2 cellular contexts compared by ENCODE assay signal in the genomic region with DNA sequence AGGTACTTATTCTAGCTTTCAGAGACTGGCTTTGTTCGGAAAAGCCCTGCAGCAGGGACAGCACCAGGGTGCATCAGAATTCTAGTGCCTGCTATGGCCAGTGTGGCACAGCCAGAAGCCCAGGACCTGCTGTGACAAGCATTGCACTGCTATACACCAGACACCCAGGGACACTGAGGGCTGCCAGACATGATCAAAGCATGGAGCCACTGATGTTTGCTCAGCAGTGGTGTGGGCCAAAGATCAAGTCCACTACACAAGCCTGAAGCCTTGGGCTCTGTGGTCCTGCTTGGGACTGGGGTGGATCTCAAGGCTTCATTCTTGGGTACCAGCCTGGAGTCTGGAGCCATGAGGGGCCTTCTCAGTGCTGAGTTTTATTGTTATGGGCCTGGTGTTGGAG.
A peak's percentile ranks its signal among the peaks of the same experiment; 100 is the strongest.
TF ChIP-seq lines count a peak whose summit lies in the region.

No MANE protein-coding gene starts in this region.

TF ChIP-seq in WTC11, 78 proteins besides CTCF, POLR2A, EP300 and RAD21 (continued from another document):
- TF ChIP-seq ETV6 (CRISPR knock-in tag; IDR thresholded peaks at IDR 0.05) (no peak), FOXP1 (CRISPR knock-in tag; IDR thresholded peaks at IDR 0.05; ENCODE audit: borderline replicate concordance) (peak; percentile 40; the same call in 1 of the 2 replicates), GABPB1 (CRISPR knock-in tag; IDR thresholded peaks at IDR 0.05) (0 out of 2 replicates have a peak, but pooled peaks have one; percentile 18), OVOL2 (CRISPR knock-in tag; IDR thresholded peaks at IDR 0.05; ENCODE audit: borderline replicate concordance) (no peak), JAZF1 (CRISPR knock-in tag; IDR thresholded peaks at IDR 0.05) (no peak)

TF ChIP-seq in HepG2, 621 proteins besides CTCF, POLR2A, EP300 and RAD21 (continues in another document):
- TF ChIP-seq, protein P1, sequence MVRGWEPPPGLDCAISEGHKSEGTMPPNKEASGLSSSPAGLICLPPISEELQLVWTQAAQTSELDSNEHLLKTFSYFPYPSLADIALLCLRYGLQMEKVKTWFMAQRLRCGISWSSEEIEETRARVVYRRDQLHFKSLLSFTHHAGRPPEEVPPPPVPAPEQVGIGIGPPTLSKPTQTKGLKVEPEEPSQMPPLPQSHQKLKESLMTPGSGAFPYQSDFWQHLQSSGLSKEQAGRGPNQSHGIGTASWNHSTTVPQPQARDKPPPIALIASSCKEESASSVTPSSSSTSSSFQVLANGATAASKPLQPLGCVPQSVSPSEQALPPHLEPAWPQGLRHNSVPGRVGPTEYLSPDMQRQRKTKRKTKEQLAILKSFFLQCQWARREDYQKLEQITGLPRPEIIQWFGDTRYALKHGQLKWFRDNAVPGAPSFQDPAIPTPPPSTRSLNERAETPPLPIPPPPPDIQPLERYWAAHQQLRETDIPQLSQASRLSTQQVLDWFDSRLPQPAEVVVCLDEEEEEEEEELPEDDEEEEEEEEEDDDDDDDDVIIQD (CRISPR knock-in tag; IDR thresholded peaks at IDR 0.05; ENCODE audit: low read depth): 0 out of 2 replicates have a peak, but pooled peaks have one; percentile 32
- TF ChIP-seq TOE1 (CRISPR knock-in tag; IDR thresholded peaks at IDR 0.05) (no peak), NONO (IDR thresholded peaks at IDR 0.05) (no peak), NONO (CRISPR knock-in tag; conservative IDR thresholded peaks at IDR 0.05) (0 out of 2 replicates have a peak, but pooled peaks have one; percentile 44), PTBP1 (IDR thresholded peaks at IDR 0.05; ENCODE audit: low read depth, low read length, poor library complexity, severe bottlenecking) (no peak), KDM6A (CRISPR knock-in tag; IDR thresholded peaks at IDR 0.05; ENCODE audit: low read depth) (peak; percentile 65; the same call in 1 of the 2 replicates), ZNF547 (CRISPR knock-in tag; IDR thresholded peaks at IDR 0.05) (no peak), RFX5 (IDR thresholded peaks at IDR 0.05; ENCODE audit: low read depth, low read length) (no peak), NFIB (CRISPR knock-in tag; IDR thresholded peaks at IDR 0.05; ENCODE audit: borderline replicate concordance) (no peak), MIER3 (CRISPR knock-in tag; IDR thresholded peaks at IDR 0.05; ENCODE audit: borderline replicate concordance) (peak; percentile 20; the same call in 1 of the 2 replicates), ZNF572 (CRISPR knock-in tag; IDR thresholded peaks at IDR 0.05) (0 out of 2 replicates have a peak, but pooled peaks have one; percentile 45), SIN3A (IDR thresholded peaks at IDR 0.05; ENCODE audit: borderline replicate concordance, low read depth, low read length) (no peak), KLF9 (CRISPR knock-in tag; IDR thresholded peaks at IDR 0.05; ENCODE audit: low read depth) (no peak), YEATS2 (CRISPR knock-in tag; IDR thresholded peaks at IDR 0.05; ENCODE audit: borderline replicate concordance) (no peak), TCF7 (IDR thresholded peaks at IDR 0.05; ENCODE audit: low read depth) (peak; percentile 76), XRCC5 (optimal IDR thresholded peaks at IDR 0.05; ENCODE audit: low read length) (peak; percentile 45), NPAS2 (CRISPR knock-in tag; IDR thresholded peaks at IDR 0.05; ENCODE audit: borderline replicate concordance) (0 out of 2 replicates have a peak, but pooled peaks have one; percentile 36), ZMYM4 (CRISPR knock-in tag; IDR thresholded peaks at IDR 0.05) (peak; percentile 87), TRIM24 (CRISPR knock-in tag; IDR thresholded peaks at IDR 0.05) (no peak), GFI1 (CRISPR knock-in tag; IDR thresholded peaks at IDR 0.05; ENCODE audit: borderline replicate concordance) (no peak), KDM4B (CRISPR knock-in tag; IDR thresholded peaks at IDR 0.05) (0 out of 2 replicates have a peak, but pooled peaks have one; percentile 21), ETV5 (CRISPR knock-in tag; IDR thresholded peaks at IDR 0.05; ENCODE audit: borderline replicate concordance) (0 out of 2 replicates have a peak, but pooled peaks have one; percentile 8), FOXA3 (CRISPR knock-in tag; IDR thresholded peaks at IDR 0.05) (peak; percentile 85), ZNF292 (CRISPR knock-in tag; IDR thresholded peaks at IDR 0.05; ENCODE audit: borderline replicate concordance, low read depth) (peak; percentile 99), ZNF124 (CRISPR knock-in tag; IDR thresholded peaks at IDR 0.05) (peak; percentile 35; the same call in 1 of the 2 replicates), RNF2 (conservative IDR thresholded peaks at IDR 0.05; ENCODE audit: low read depth) (no peak)
- TF ChIP-seq, protein P2, sequence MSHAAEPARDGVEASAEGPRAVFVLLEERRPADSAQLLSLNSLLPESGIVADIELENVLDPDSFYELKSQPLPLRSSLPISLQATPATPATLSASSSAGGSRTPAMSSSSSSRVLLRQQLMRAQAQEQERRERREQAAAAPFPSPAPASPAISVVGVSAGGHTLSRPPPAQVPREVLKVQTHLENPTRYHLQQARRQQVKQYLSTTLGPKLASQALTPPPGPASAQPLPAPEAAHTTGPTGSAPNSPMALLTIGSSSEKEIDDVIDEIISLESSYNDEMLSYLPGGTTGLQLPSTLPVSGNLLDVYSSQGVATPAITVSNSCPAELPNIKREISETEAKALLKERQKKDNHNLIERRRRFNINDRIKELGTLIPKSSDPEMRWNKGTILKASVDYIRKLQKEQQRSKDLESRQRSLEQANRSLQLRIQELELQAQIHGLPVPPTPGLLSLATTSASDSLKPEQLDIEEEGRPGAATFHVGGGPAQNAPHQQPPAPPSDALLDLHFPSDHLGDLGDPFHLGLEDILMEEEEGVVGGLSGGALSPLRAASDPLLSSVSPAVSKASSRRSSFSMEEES (CRISPR knock-in tag; IDR thresholded peaks at IDR 0.05): 0 out of 2 replicates have a peak, but pooled peaks have one; percentile 20
- TF ChIP-seq, protein P3, sequence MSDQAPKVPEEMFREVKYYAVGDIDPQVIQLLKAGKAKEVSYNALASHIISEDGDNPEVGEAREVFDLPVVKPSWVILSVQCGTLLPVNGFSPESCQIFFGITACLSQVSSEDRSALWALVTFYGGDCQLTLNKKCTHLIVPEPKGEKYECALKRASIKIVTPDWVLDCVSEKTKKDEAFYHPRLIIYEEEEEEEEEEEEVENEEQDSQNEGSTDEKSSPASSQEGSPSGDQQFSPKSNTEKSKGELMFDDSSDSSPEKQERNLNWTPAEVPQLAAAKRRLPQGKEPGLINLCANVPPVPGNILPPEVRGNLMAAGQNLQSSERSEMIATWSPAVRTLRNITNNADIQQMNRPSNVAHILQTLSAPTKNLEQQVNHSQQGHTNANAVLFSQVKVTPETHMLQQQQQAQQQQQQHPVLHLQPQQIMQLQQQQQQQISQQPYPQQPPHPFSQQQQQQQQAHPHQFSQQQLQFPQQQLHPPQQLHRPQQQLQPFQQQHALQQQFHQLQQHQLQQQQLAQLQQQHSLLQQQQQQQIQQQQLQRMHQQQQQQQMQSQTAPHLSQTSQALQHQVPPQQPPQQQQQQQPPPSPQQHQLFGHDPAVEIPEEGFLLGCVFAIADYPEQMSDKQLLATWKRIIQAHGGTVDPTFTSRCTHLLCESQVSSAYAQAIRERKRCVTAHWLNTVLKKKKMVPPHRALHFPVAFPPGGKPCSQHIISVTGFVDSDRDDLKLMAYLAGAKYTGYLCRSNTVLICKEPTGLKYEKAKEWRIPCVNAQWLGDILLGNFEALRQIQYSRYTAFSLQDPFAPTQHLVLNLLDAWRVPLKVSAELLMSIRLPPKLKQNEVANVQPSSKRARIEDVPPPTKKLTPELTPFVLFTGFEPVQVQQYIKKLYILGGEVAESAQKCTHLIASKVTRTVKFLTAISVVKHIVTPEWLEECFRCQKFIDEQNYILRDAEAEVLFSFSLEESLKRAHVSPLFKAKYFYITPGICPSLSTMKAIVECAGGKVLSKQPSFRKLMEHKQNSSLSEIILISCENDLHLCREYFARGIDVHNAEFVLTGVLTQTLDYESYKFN (CRISPR knock-in tag; conservative IDR thresholded peaks at IDR 0.05): peak; percentile 79
- TF ChIP-seq, protein P4, sequence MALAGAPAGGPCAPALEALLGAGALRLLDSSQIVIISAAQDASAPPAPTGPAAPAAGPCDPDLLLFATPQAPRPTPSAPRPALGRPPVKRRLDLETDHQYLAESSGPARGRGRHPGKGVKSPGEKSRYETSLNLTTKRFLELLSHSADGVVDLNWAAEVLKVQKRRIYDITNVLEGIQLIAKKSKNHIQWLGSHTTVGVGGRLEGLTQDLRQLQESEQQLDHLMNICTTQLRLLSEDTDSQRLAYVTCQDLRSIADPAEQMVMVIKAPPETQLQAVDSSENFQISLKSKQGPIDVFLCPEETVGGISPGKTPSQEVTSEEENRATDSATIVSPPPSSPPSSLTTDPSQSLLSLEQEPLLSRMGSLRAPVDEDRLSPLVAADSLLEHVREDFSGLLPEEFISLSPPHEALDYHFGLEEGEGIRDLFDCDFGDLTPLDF (CRISPR knock-in tag; IDR thresholded peaks at IDR 0.05): no peak
- TF ChIP-seq, protein P5, sequence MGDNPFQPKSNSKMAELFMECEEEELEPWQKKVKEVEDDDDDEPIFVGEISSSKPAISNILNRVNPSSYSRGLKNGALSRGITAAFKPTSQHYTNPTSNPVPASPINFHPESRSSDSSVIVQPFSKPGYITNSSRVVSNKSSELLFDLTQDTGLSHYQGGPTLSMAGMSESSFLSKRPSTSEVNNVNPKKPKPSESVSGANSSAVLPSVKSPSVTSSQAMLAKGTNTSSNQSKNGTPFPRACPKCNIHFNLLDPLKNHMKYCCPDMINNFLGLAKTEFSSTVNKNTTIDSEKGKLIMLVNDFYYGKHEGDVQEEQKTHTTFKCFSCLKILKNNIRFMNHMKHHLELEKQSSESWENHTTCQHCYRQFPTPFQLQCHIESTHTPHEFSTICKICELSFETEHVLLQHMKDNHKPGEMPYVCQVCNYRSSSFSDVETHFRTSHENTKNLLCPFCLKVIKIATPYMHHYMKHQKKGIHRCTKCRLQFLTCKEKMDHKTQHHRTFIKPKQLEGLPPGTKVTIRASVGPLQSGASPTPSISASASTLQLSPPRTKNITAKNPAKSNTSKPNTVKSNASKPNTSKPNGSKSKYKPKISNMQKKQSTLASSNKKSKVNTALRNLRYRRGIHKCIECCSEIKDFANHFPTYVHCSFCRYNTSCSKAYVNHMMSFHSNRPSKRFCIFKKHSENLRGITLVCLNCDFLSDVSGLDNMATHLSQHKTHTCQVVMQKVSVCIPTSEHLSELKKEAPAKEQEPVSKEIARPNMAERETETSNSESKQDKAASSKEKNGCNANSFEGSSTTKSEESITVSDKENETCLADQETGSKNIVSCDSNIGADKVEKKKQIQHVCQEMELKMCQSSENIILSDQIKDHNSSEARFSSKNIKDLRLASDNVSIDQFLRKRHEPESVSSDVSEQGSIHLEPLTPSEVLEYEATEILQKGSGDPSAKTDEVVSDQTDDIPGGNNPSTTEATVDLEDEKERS (CRISPR knock-in tag; IDR thresholded peaks at IDR 0.05): peak; percentile 38; the same call in 1 of the 2 replicates
- TF ChIP-seq, protein P6, sequence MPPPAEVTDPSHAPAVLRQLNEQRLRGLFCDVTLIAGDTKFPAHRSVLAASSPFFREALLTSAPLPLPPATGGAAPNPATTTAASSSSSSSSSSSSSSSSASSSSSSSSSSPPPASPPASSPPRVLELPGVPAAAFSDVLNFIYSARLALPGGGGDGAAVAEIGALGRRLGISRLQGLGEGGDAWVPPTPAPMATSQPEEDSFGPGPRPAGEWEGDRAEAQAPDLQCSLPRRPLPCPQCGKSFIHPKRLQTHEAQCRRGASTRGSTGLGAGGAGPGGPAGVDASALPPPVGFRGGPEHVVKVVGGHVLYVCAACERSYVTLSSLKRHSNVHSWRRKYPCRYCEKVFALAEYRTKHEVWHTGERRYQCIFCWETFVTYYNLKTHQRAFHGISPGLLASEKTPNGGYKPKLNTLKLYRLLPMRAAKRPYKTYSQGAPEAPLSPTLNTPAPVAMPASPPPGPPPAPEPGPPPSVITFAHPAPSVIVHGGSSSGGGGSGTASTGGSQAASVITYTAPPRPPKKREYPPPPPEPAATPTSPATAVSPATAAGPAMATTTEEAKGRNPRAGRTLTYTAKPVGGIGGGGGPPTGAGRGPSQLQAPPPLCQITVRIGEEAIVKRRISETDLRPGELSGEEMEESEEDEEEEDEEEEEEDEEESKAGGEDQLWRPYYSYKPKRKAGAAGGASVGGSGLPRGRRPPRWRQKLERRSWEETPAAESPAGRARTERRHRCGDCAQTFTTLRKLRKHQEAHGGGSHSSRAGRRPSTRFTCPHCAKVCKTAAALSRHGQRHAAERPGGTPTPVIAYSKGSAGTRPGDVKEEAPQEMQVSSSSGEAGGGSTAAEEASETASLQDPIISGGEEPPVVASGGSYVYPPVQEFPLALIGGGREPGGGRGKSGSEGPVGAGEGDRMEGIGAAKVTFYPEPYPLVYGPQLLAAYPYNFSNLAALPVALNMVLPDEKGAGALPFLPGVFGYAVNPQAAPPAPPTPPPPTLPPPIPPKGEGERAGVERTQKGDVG (CRISPR knock-in tag; IDR thresholded peaks at IDR 0.05; ENCODE audit: borderline replicate concordance): 0 out of 2 replicates have a peak, but pooled peaks have one; percentile 48
- TF ChIP-seq, protein P7, sequence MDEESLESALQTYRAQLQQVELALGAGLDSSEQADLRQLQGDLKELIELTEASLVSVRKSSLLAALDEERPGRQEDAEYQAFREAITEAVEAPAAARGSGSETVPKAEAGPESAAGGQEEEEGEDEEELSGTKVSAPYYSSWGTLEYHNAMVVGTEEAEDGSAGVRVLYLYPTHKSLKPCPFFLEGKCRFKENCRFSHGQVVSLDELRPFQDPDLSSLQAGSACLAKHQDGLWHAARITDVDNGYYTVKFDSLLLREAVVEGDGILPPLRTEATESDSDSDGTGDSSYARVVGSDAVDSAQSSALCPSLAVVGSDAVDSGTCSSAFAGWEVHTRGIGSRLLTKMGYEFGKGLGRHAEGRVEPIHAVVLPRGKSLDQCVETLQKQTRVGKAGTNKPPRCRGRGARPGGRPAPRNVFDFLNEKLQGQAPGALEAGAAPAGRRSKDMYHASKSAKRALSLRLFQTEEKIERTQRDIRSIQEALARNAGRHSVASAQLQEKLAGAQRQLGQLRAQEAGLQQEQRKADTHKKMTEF (CRISPR knock-in tag; IDR thresholded peaks at IDR 0.05): peak; percentile 52; the same call in 1 of the 2 replicates
- TF ChIP-seq, protein P8, sequence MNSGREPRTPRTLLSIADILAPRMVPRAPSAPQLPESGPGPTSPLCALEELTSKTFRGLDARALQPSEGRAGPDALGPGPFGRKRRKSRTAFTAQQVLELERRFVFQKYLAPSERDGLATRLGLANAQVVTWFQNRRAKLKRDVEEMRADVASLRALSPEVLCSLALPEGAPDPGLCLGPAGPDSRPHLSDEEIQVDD (CRISPR knock-in tag; IDR thresholded peaks at IDR 0.05; ENCODE audit: borderline replicate concordance): no peak
- TF ChIP-seq, protein P9, sequence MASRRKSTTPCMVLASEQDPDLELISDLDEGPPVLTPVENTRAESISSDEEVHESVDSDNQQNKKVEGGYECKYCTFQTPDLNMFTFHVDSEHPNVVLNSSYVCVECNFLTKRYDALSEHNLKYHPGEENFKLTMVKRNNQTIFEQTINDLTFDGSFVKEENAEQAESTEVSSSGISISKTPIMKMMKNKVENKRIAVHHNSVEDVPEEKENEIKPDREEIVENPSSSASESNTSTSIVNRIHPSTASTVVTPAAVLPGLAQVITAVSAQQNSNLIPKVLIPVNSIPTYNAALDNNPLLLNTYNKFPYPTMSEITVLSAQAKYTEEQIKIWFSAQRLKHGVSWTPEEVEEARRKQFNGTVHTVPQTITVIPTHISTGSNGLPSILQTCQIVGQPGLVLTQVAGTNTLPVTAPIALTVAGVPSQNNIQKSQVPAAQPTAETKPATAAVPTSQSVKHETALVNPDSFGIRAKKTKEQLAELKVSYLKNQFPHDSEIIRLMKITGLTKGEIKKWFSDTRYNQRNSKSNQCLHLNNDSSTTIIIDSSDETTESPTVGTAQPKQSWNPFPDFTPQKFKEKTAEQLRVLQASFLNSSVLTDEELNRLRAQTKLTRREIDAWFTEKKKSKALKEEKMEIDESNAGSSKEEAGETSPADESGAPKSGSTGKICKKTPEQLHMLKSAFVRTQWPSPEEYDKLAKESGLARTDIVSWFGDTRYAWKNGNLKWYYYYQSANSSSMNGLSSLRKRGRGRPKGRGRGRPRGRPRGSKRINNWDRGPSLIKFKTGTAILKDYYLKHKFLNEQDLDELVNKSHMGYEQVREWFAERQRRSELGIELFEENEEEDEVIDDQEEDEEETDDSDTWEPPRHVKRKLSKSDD (CRISPR knock-in tag; IDR thresholded peaks at IDR 0.05; ENCODE audit: low read depth): no peak
